Comparison of ENCODE assay signal across 8 cellular contexts in genomic region chrX:64394059-64394873, GRCh38. TPM values are rescaled to one million over a fixed set of nuclear protein-coding genes. Genes with fewer than 3 reads are reported as not detected.
DNase-seq lines count a peak whose midpoint lies in the region; ATAC-seq and TF ChIP-seq lines count a peak whose summit lies in the region.

No MANE protein-coding gene starts in this region.

- TF ChIP-seq POLR2A in spleen (IDR thresholded peaks at IDR 0.05), result no peak

- no peak for ATAC-seq in stimulated activated naive CD8-positive, alpha-beta T cell treated with anti-CD3 and anti-CD28 coated beads, Interleukin-15, Interleukin-2, amounts not matched to agents 100 U/mL and 50 U/mL, for 24 hours

- peaks cover 0 to 1% (median 0%) of the 10 kb centered on the region in 7 donors for H3K27me3 ChIP-seq in spleen (replicated peaks in 1 of 7)

- H3K27ac ChIP-seq in spleen, result peak overlapping the region in 3 of 8 donors; percentile 53 to 59 (median 55)

- H3K9me3 Mint-ChIP-seq in stimulated activated naive CD8-positive, alpha-beta T cell treated with anti-CD3 and anti-CD28 coated beads, Interleukin-15, Interleukin-2, amounts not matched to agents 100 ng/mL and 50 ng/mL, for 24 hours, result no peaks in the 10 kb centered on the region

- in situ Hi-C loops in GM13977 (cut with MboI; ENCODE audit: low pct_unique_long_range_greater_than_20kb, low sequenced_read_pairs, unreplicated experiment), result no loop called here

- intact Hi-C loops in spleen (cut with DNase I; ENCODE audit: low total_unique reads), result no loop called here

- H3K4me3 ChIP-seq in fibroblast of mammary gland (ENCODE audit: control insufficient read depth, low read depth, low read length) (peak overlapping the region; percentile 42), spleen (peak overlapping the region; percentile 48 to 82 (median 55))

- no peak for DNase-seq in stimulated activated naive CD8-positive, alpha-beta T cell treated with anti-CD3 and anti-CD28 coated beads, Interleukin-15, Interleukin-2, amounts not matched to agents 100 U/mL and 50 U/mL, for 24 hours
- DNase-seq in OCI-M1 (lab: John Stamatoyannopoulos, UW), result peak; percentile 56
- DNase-seq in fibroblast of mammary gland (ENCODE audit: low read depth), result no peak
- no peak for DNase-seq in spleen
- DNase-seq in NCI-H1048 (lab: John Stamatoyannopoulos, UW), result no peak
- no peak for DNase-seq in NCI-H187 treated with DMSO at 0.1 percent for 48 hours (lab: John Stamatoyannopoulos, UW)
- DNase-seq in GM13977 (ENCODE audit: low spot score), result no peak

- no peaks in the 10 kb centered on the region for H3K36me3 ChIP-seq in spleen

- H3K4me3 Mint-ChIP-seq in stimulated activated naive CD8-positive, alpha-beta T cell treated with anti-CD3 and anti-CD28 coated beads, Interleukin-15, Interleukin-2, amounts not matched to agents 100 ng/mL and 50 ng/mL, for 24 hours, result peak overlapping the region; percentile 93

- no peaks in the 10 kb centered on the region for H3K27me3 Mint-ChIP-seq in stimulated activated naive CD8-positive, alpha-beta T cell treated with anti-CD3 and anti-CD28 coated beads, Interleukin-15, Interleukin-2, amounts not matched to agents 100 ng/mL and 50 ng/mL, for 24 hours

- 34 to 43% (median 42%) methylated on average over 12 of the region's 12 CpGs for WGBS in spleen, 5 donors

- peaks cover 13% of the 10 kb centered on the region for H3K4me1 Mint-ChIP-seq in stimulated activated naive CD8-positive, alpha-beta T cell treated with anti-CD3 and anti-CD28 coated beads, Interleukin-15, Interleukin-2, amounts not matched to agents 100 ng/mL and 50 ng/mL, for 24 hours (ENCODE audit: low read depth)

- H3K36me3 Mint-ChIP-seq in stimulated activated naive CD8-positive, alpha-beta T cell treated with anti-CD3 and anti-CD28 coated beads, Interleukin-15, Interleukin-2, amounts not matched to agents 100 ng/mL and 50 ng/mL, for 24 hours (ENCODE audit: low read depth), result no peaks in the 10 kb centered on the region

- TF ChIP-seq CTCF in fibroblast of mammary gland (conservative IDR thresholded peaks at IDR 0.05; ENCODE audit: control insufficient read depth, insufficient read depth, low read depth, low read length) (no peak), spleen (IDR thresholded peaks at IDR 0.05 in 8 of 11, conservative IDR thresholded peaks at IDR 0.05 in 3 of 11) (no peak), GM13977 (IDR thresholded peaks at IDR 0.05; ENCODE audit: extremely low read depth, insufficient read depth, missing control alignments) (no peak)

- peaks cover 0 to 10% (median 5%) of the 10 kb centered on the region in 6 donors for H3K4me1 ChIP-seq in spleen

- H3K9me3 ChIP-seq in spleen, result no peaks in the 10 kb centered on the region

- peak overlapping the region; percentile 85 for H3K27ac Mint-ChIP-seq in stimulated activated naive CD8-positive, alpha-beta T cell treated with anti-CD3 and anti-CD28 coated beads, Interleukin-15, Interleukin-2, amounts not matched to agents 100 ng/mL and 50 ng/mL, for 24 hours

RNA-seq across cellular contexts. Expression of gene MTMR8, which starts 1.0 kb away (rescaled TPM):
- 1 to 10 TPM; 3.9 to 9.1 (median 4.8) TPM for total RNA-seq in spleen
- polyA plus RNA-seq in spleen, result under 1 TPM; 0.22 to 0.86 (median 0.80) TPM
